ENCODE assay signal across 11 cellular contexts in genomic region chr21:25370311-25370744, GRCh38.
DNase-seq lines count a peak whose midpoint lies in the region; ATAC-seq and TF ChIP-seq lines count a peak whose summit lies in the region.
"Had no signal": no experiment of that assay in that cellular context is flagged by ENCODE, and none has a peak within 500 bp of the region (broad histone marks: within the 10 kb centered on the region; RNA-seq: fewer than 3 reads in every experiment).

No MANE protein-coding gene starts in this region.

- H3K4me1 ChIP-seq in SJSA1 (replicated peaks) = peaks cover 67% of the 10 kb centered on the region
- H3K4me1 ChIP-seq: ascending aorta had no signal

- DNase-seq in activated effector memory CD4-positive, alpha-beta T cell treated with anti-CD3 and anti-CD28 coated beads, Interleukin-2, amount 50 U/mL, for 16 hours = peak; percentile 62
- no peak for DNase-seq in activated effector memory CD4-positive, alpha-beta T cell treated with Interleukin-2 at 50 U/mL for 16 hours
- DNase-seq in SJSA1 (ENCODE audit: low read depth in 1 of 2, low spot score in 2 of 2) (peak; percentile 91 to 95), fibroblast of the conjunctiva (ENCODE audit: low read depth) (peak; percentile 71), coronary artery (ENCODE audit: low spot score) (no peak), SK-N-DZ (ENCODE audit: low spot score) (no peak)
- DNase-seq: CD4-positive, alpha-beta memory T cell; NCI-H1694 had no signal

- no peaks in the 10 kb centered on the region for H3K27me3 ChIP-seq in SJSA1 (replicated peaks)
- H3K27me3 ChIP-seq: ascending aorta had no signal

- no peak overlapping the region for H3K4me3 Mint-ChIP-seq in stimulated activated naive CD8-positive, alpha-beta T cell treated with anti-CD3 and anti-CD28 coated beads, Interleukin-15, Interleukin-2, amounts not matched to agents 100 ng/mL and 50 ng/mL, for 24 hours
- H3K4me3 Mint-ChIP-seq: CD4-positive, alpha-beta memory T cell had no signal

- H3K9me3 ChIP-seq in SJSA1 (replicated peaks) = no peaks in the 10 kb centered on the region
- H3K9me3 ChIP-seq: ascending aorta had no signal

- H3K27ac Mint-ChIP-seq in stimulated activated naive CD8-positive, alpha-beta T cell treated with anti-CD3 and anti-CD28 coated beads, Interleukin-15, Interleukin-2, amounts not matched to agents 100 ng/mL and 50 ng/mL, for 24 hours = peak overlapping the region; percentile 23
- H3K27ac Mint-ChIP-seq: CD4-positive, alpha-beta memory T cell had no signal

- peak overlapping the region; percentile 94 for H3K27ac ChIP-seq in SJSA1
- no peak overlapping the region for H3K27ac ChIP-seq in coronary artery
- H3K27ac ChIP-seq: ascending aorta had no signal

- H3K9me3 Mint-ChIP-seq in stimulated activated naive CD8-positive, alpha-beta T cell treated with anti-CD3 and anti-CD28 coated beads, Interleukin-15, Interleukin-2, amounts not matched to agents 100 ng/mL and 50 ng/mL, for 24 hours = no peaks in the 10 kb centered on the region
- H3K9me3 Mint-ChIP-seq: CD4-positive, alpha-beta memory T cell had no signal

- H3K4me1 Mint-ChIP-seq in stimulated activated naive CD8-positive, alpha-beta T cell treated with anti-CD3 and anti-CD28 coated beads, Interleukin-15, Interleukin-2, amounts not matched to agents 100 ng/mL and 50 ng/mL, for 24 hours (ENCODE audit: low read depth) = peaks cover 14% of the 10 kb centered on the region

- H3K4me3 ChIP-seq in SJSA1 (no peak overlapping the region), coronary artery (no peak overlapping the region)
- H3K4me3 ChIP-seq: ascending aorta had no signal

- H3K27me3 Mint-ChIP-seq in stimulated activated naive CD8-positive, alpha-beta T cell treated with anti-CD3 and anti-CD28 coated beads, Interleukin-15, Interleukin-2, amounts not matched to agents 100 ng/mL and 50 ng/mL, for 24 hours = peaks cover 18% of the 10 kb centered on the region

- no peaks in the 10 kb centered on the region for H3K36me3 ChIP-seq in SJSA1
- H3K36me3 ChIP-seq: ascending aorta had no signal

- TF ChIP-seq CTCF in coronary artery (IDR thresholded peaks at IDR 0.05) = no peak

- no peaks in the 10 kb centered on the region for H3K36me3 Mint-ChIP-seq in stimulated activated naive CD8-positive, alpha-beta T cell treated with anti-CD3 and anti-CD28 coated beads, Interleukin-15, Interleukin-2, amounts not matched to agents 100 ng/mL and 50 ng/mL, for 24 hours (ENCODE audit: low read depth)
- H3K36me3 Mint-ChIP-seq: CD4-positive, alpha-beta memory T cell had no signal

- no peak for ATAC-seq in GM21526 (IDR thresholded peaks at IDR 0.05; ENCODE audit: low FRiP score, unreplicated experiment)

Comparison
In these comparisons a context has a peak if more than half of its experiments do, and no peak if none do; other contexts are left out.
1. DNase-seq: peak in activated effector memory CD4-positive, alpha-beta T cell treated with anti-CD3 and anti-CD28 coated beads, Interleukin-2, amount 50 U/mL, for 16 hours (single experiment), SJSA1 (2 of 2) and fibroblast of the conjunctiva (single experiment); none in activated effector memory CD4-positive, alpha-beta T cell treated with Interleukin-2 at 50 U/mL for 16 hours (single experiment), coronary artery (single experiment) and SK-N-DZ (single experiment).